9 cellular contexts compared by ENCODE assay signal in genomic region chr12:44488180-44488579, GRCh38.
"Had no signal": no experiment of that assay in that cellular context is flagged by ENCODE, and none has a peak within 500 bp of the region (broad histone marks: within the 10 kb centered on the region; RNA-seq: fewer than 3 reads in every experiment).

No MANE protein-coding gene starts in this region.

- H3K9ac ChIP-seq: GM23248 had no signal

- H3K27ac ChIP-seq: GM23248 had no signal

- ATAC-seq: GM23338, HCT116 had no signal

- H3K36me3 ChIP-seq: HAP-1 had no signal

- H3K4me1 ChIP-seq: HAP-1 had no signal

- DNase-seq: GM23248, GOT3, H7, H9, HCEC 1CT, HFFc6 had no signal

- H3K4me2 ChIP-seq: GM23338 had no signal

- H3K4me3 ChIP-seq: GM23248, GM23338, HAP-1 had no signal
